Comparison of ENCODE assay signal across 8 cellular contexts in genomic region chr10:119663866-119664698, GRCh38. TPM values are rescaled to one million over a fixed set of nuclear protein-coding genes. Genes with fewer than 3 reads are reported as not detected.
DNase-seq lines count a peak whose midpoint lies in the region; ATAC-seq and TF ChIP-seq lines count a peak whose summit lies in the region.

No MANE protein-coding gene starts in this region.

- H2AFZ ChIP-seq in GM23248, result no peak overlapping the region
- no peak overlapping the region for H2AFZ ChIP-seq in mammary epithelial cell (ENCODE audit: low read depth, low read length)
- no peak overlapping the region for H2AFZ ChIP-seq in hepatocyte

- no TSS peak for BruUV-seq in mammary epithelial cell (replicated peaks; lab: Mats Ljungman, UMichigan)

- ATAC-seq in RWPE2 (ENCODE audit: low read depth), result no peak

- H3K27ac ChIP-seq in GM23248, result peak overlapping the region; percentile 50
- H3K27ac ChIP-seq in RWPE2 (ENCODE audit: poor library complexity, severe bottlenecking), result peak overlapping the region; percentile 100
- H3K27ac ChIP-seq in mammary epithelial cell (ENCODE audit: insufficient read depth, low read depth, low read length), result no peak overlapping the region
- H3K27ac ChIP-seq in hepatocyte, result no peak overlapping the region

- H3K4me3 ChIP-seq in GM23248 (peak overlapping the region; percentile 24), RWPE2 (ENCODE audit: severe bottlenecking) (no peak overlapping the region), mammary epithelial cell (replicated peaks in 1 of 3; ENCODE audit: insufficient read depth in 1 of 3, low read depth in 2 of 3, low read length in 3 of 3) (no peak overlapping the region), hepatocyte (no peak overlapping the region)

- WGBS in GM23248 (ENCODE audit: low coverage in 1 of 2, low lambda C conversion rate in 2 of 2, missing lambda C conversion rate in 2 of 2), 2 experiments, result 49 to 56% methylated on average over 12 of the region's 12 CpGs
- 77% methylated on average over 12 of the region's 12 CpGs for WGBS in mammary epithelial cell (ENCODE audit: low coverage, missing lambda C conversion rate)
- WGBS in hepatocyte (ENCODE audit: low lambda C conversion rate, missing lambda C conversion rate), result 76% methylated on average over 12 of the region's 12 CpGs

- no peak overlapping the region for H3K4me3 Mint-ChIP-seq in progenitor cell of endocrine pancreas (ENCODE audit: low read depth)

- no peaks in the 10 kb centered on the region for H3K9me3 Mint-ChIP-seq in progenitor cell of endocrine pancreas (ENCODE audit: low read depth)

- H3K27me3 Mint-ChIP-seq in progenitor cell of endocrine pancreas, result no peaks in the 10 kb centered on the region

- H3K36me3 Mint-ChIP-seq in progenitor cell of endocrine pancreas (ENCODE audit: insufficient read depth), result peaks cover 2% of the 10 kb centered on the region

- peak overlapping the region; percentile 61 for H3K4me2 ChIP-seq in GM23248 (ENCODE audit: unreplicated experiment)
- H3K4me2 ChIP-seq in mammary epithelial cell (ENCODE audit: insufficient read depth, low read depth, low read length), result peak overlapping the region; percentile 5
- no peak overlapping the region for H3K4me2 ChIP-seq in hepatocyte

- H4K20me1 ChIP-seq in GM23248 (ENCODE audit: insufficient read depth), result no peaks in the 10 kb centered on the region
- H4K20me1 ChIP-seq in mammary epithelial cell (ENCODE audit: insufficient read depth, low read length), result peaks cover 2% of the 10 kb centered on the region
- H4K20me1 ChIP-seq in hepatocyte (ENCODE audit: insufficient read depth, poor library complexity, severe bottlenecking), result peaks cover 77% of the 10 kb centered on the region

- H3K79me2 ChIP-seq in GM23248 (ENCODE audit: insufficient read depth) (peaks cover 97% of the 10 kb centered on the region), mammary epithelial cell (ENCODE audit: insufficient read depth, low read length) (peaks cover 95% of the 10 kb centered on the region), hepatocyte (peaks cover 93% of the 10 kb centered on the region)

- dilution Hi-C loops in mammary epithelial cell (cut with HindIII; ENCODE audit: low sequenced_read_pairs), result no loop called here

- TF ChIP-seq CTCF in RWPE2 (IDR thresholded peaks at IDR 0.05; ENCODE audit: poor library complexity, severe bottlenecking) (no peak), mammary epithelial cell (conservative IDR thresholded peaks at IDR 0.05 in 1 of 2, IDR thresholded peaks at IDR 0.05 in 1 of 2; ENCODE audit: extremely low read depth in 1 of 2, insufficient read depth in 1 of 2, low read depth in 1 of 2, low read length in 2 of 2) (no peak), progenitor cell of endocrine pancreas (IDR thresholded peaks at IDR 0.05; ENCODE audit: unreplicated experiment) (no peak), hepatocyte (IDR thresholded peaks at IDR 0.05; ENCODE audit: poor library complexity) (no peak)

- DNase-seq in GM23248, result peak; percentile 62
- no peak for DNase-seq in RWPE2 (ENCODE audit: low spot score)
- no peak for DNase-seq in mammary epithelial cell
- no peak for DNase-seq in progenitor cell of endocrine pancreas (ENCODE audit: low spot score, unreplicated experiment)
- no peak for DNase-seq in GM19238 (ENCODE audit: insufficient read length, low spot score)
- DNase-seq in NCI-H2081 (lab: John Stamatoyannopoulos, UW), result no peak
- DNase-seq in midbrain (lab: John Stamatoyannopoulos, UW), result no peak
- DNase-seq in hepatocyte (ENCODE audit: low spot score), result no peak

- CTCF ChIA-PET in mammary epithelial cell (lab: Charles Lee; ENCODE audit: low non-redundant PET), result no interaction called here

- peaks cover 53% of the 10 kb centered on the region for H3K4me1 ChIP-seq in GM23248 (ENCODE audit: insufficient read depth)
- peaks cover 62% of the 10 kb centered on the region for H3K4me1 ChIP-seq in RWPE2 (ENCODE audit: insufficient read depth, poor library complexity, severe bottlenecking)
- peaks cover 51% of the 10 kb centered on the region for H3K4me1 ChIP-seq in mammary epithelial cell (ENCODE audit: insufficient read depth, low read length)
- peaks cover 49% of the 10 kb centered on the region for H3K4me1 ChIP-seq in hepatocyte (ENCODE audit: insufficient read depth)

- peaks cover 23% of the 10 kb centered on the region for H3K4me1 Mint-ChIP-seq in progenitor cell of endocrine pancreas (ENCODE audit: low read depth)

- in situ Hi-C loops in GM23248 (cut with MboI) (no loop called here), mammary epithelial cell (cut with MboI; ENCODE audit: low sequenced_read_pairs in 2 of 2) (no loop called here)

- H3K27me3 ChIP-seq in GM23248 (replicated peaks; ENCODE audit: insufficient read depth) (no peaks in the 10 kb centered on the region), RWPE2 (ENCODE audit: insufficient read depth, poor library complexity, severe bottlenecking) (no peaks in the 10 kb centered on the region), mammary epithelial cell (ENCODE audit: insufficient read depth, low read length) (no peaks in the 10 kb centered on the region), hepatocyte (no peaks in the 10 kb centered on the region)

- H3K9ac ChIP-seq in GM23248, result peak overlapping the region; percentile 9; the same call in 1 of the 2 replicates
- H3K9ac ChIP-seq in mammary epithelial cell (ENCODE audit: insufficient read depth, low read length), result no peak overlapping the region

- no peaks in the 10 kb centered on the region for H3K36me3 ChIP-seq in GM23248 (ENCODE audit: low read depth)
- peaks cover 46% of the 10 kb centered on the region for H3K36me3 ChIP-seq in RWPE2 (ENCODE audit: low read depth)
- H3K36me3 ChIP-seq in mammary epithelial cell (ENCODE audit: insufficient read depth, low read length), result peaks cover 5% of the 10 kb centered on the region
- H3K36me3 ChIP-seq in hepatocyte (replicated peaks; ENCODE audit: insufficient read depth, low read depth), result no peaks in the 10 kb centered on the region

- peak overlapping the region; percentile 30 for H3K27ac Mint-ChIP-seq in progenitor cell of endocrine pancreas

- H3K9me3 ChIP-seq in GM23248 (ENCODE audit: low read depth) (no peaks in the 10 kb centered on the region), RWPE2 (ENCODE audit: severe bottlenecking) (no peaks in the 10 kb centered on the region), mammary epithelial cell (replicated peaks; ENCODE audit: insufficient read depth, low read length) (no peaks in the 10 kb centered on the region), hepatocyte (ENCODE audit: low read depth) (no peaks in the 10 kb centered on the region)

- H3K9me2 ChIP-seq in GM23248 (ENCODE audit: insufficient read depth) (no peaks in the 10 kb centered on the region), hepatocyte (replicated peaks; ENCODE audit: insufficient read depth) (no peaks in the 10 kb centered on the region)

- peaks cover 32% of the 10 kb centered on the region for H3F3A ChIP-seq in GM23248 (ENCODE audit: insufficient read depth)

- intact Hi-C loops in mammary epithelial cell (cut with micrococcal nuclease), result no loop called here

RNA-seq across cellular contexts. Expression of gene BAG3, which starts 12.9 kb away (rescaled TPM):
- total RNA-seq in GM23248 (2014; rRNA removed; shearing (Covaris generic)), result 18.1 and 20.0 TPM in 2 replicates
- polyA plus RNA-seq in GM23248 (2016; fragmentation: Nextera tagmentation; extraction: Ambion mirVana) (88.2 and 99.5 TPM in 2 replicates), mammary epithelial cell (43.5 TPM), hepatocyte (57.2 and 67.1 TPM in 2 replicates)
- total RNA-seq in mammary epithelial cell (100 to 1,000 TPM in 1 of 2 donors, 10 to 100 TPM in 1; 41.0 to 117 TPM), progenitor cell of endocrine pancreas (18.0 and 19.2 TPM in 2 replicates), hepatocyte (13.9 and 18.2 TPM in 2 replicates)
- polyA minus RNA-seq in mammary epithelial cell, result 89.4 TPM

Comparison
In these comparisons a context has a peak if more than half of its experiments do, and no peak if none do; other contexts are left out.
1. H3K27ac ChIP-seq: peak in GM23248 (single experiment) and RWPE2 (single experiment); none in mammary epithelial cell (single experiment) and hepatocyte (single experiment).